8 cellular contexts compared by ENCODE assay signal in genomic region chr4:6268650-6269399, GRCh38. TPM values are rescaled to one million over a fixed set of nuclear protein-coding genes. Genes with fewer than 3 reads are reported as not detected.
DNase-seq lines count a peak whose midpoint lies in the region; ATAC-seq and TF ChIP-seq lines count a peak whose summit lies in the region.

No MANE protein-coding gene starts in this region.

- ATAC-seq in GM19351 (IDR thresholded peaks at IDR 0.05; ENCODE audit: unreplicated experiment): peak; percentile 16
- ATAC-seq in GM21367 (IDR thresholded peaks at IDR 0.05; ENCODE audit: unreplicated experiment): no peak
- no peak for ATAC-seq in HG03039 (IDR thresholded peaks at IDR 0.05; ENCODE audit: unreplicated experiment)

- DNase-seq in NCI-H1092 treated with DMSO at 0.1 percent for 48 hours (lab: John Stamatoyannopoulos, UW): peak; percentile 55
- DNase-seq in esophagus squamous epithelium (lab: John Stamatoyannopoulos, UW): no peak
- no peak for DNase-seq in skeletal muscle cell (ENCODE audit: low read depth)
- no peak for DNase-seq in NCI-H1105 (lab: John Stamatoyannopoulos, UW)
- DNase-seq in DMS53 (lab: John Stamatoyannopoulos, UW): no peak

- peaks cover 28 to 49% (median 31%) of the 10 kb centered on the region in 3 donors for H3K4me1 ChIP-seq in esophagus squamous epithelium

- H3K9me3 ChIP-seq in esophagus squamous epithelium: no peaks in the 10 kb centered on the region

- peak overlapping the region in 3 of 4 donors; percentile 39 to 60 (median 46) for H3K27ac ChIP-seq in esophagus squamous epithelium

- 58 to 63% methylated on average over 7 to 11 of the region's 13 CpGs for WGBS in esophagus squamous epithelium, 2 donors

- H3K4me3 ChIP-seq in esophagus squamous epithelium: peak overlapping the region; percentile 3 to 93 (median 78)
- peak overlapping the region; percentile 34 for H3K4me3 ChIP-seq in skeletal muscle cell (ENCODE audit: low read depth, low read length)

- H3K36me3 ChIP-seq in esophagus squamous epithelium: no peaks in the 10 kb centered on the region

- H3K27me3 ChIP-seq in esophagus squamous epithelium: peaks cover 0 to 17% (median 0%) of the 10 kb centered on the region in 4 donors

- intact Hi-C loops in esophagus squamous epithelium (cut with DNase I): no loop called here

- no peak for TF ChIP-seq POLR2A in esophagus squamous epithelium (IDR thresholded peaks at IDR 0.05)

- no peak for TF ChIP-seq CTCF in esophagus squamous epithelium (IDR thresholded peaks at IDR 0.05)

RNA-seq across cellular contexts. Expression of gene WFS1, which starts 0.8 kb away (rescaled TPM):
- total RNA-seq in esophagus squamous epithelium: 10 to 100 TPM in 2 of 4 donors, 1 to 10 TPM in 2; 6.5 to 20.4 (median 9.6) TPM
